In genomic region chr11:99739464-99740089, GRCh38 we compare ENCODE assay signal across 8 cellular contexts.
DNase-seq lines count a peak whose midpoint lies in the region; ATAC-seq, FAIRE-seq and TF ChIP-seq lines count a peak whose summit lies in the region.

No MANE protein-coding gene starts in this region.

- DNase-seq in D721Med (ENCODE audit: insufficient read length, low spot score) (no peak), OCI-M1 (lab: John Stamatoyannopoulos, UW) (peak; percentile 74), erythroblast (lab: John Stamatoyannopoulos, UW) (peak; percentile 8 to 47), gastrocnemius medialis (no peak), CD14-positive monocyte (ENCODE audit: low spot score) (no peak), NCI-H187 treated with DMSO at 0.1 percent for 48 hours (lab: John Stamatoyannopoulos, UW) (no peak)
- no peak for DNase-seq in activated CD4-positive, alpha-beta T cell treated with anti-CD3 and anti-CD28 coated beads, Interleukin-2, amount 10 ng/mL, durations not matched to agents 24 days and 14 days

- no peaks in the 10 kb centered on the region for H3K27me3 Mint-ChIP-seq in activated CD4-positive, alpha-beta T cell treated with anti-CD3 and anti-CD28 coated beads, Interleukin-2, amount 10 ng/mL, durations not matched to agents 24 days and 14 days
- peaks cover 0 to 3% (median 2%) of the 10 kb centered on the region in 3 donors for H3K27me3 Mint-ChIP-seq in CD14-positive monocyte (ENCODE audit: low read depth in 3 of 3)

- no peaks in the 10 kb centered on the region for H3K9me3 ChIP-seq in gastrocnemius medialis

- no peaks in the 10 kb centered on the region for H3K36me3 Mint-ChIP-seq in activated CD4-positive, alpha-beta T cell treated with anti-CD3 and anti-CD28 coated beads, Interleukin-2, amount 10 ng/mL, durations not matched to agents 24 days and 14 days (ENCODE audit: low read depth)
- H3K36me3 Mint-ChIP-seq in CD14-positive monocyte, result no peaks in the 10 kb centered on the region

- peak; percentile 85 for FAIRE-seq in D721Med (lab: Jason Lieb, UNC)

- peak; percentile 58 for ATAC-seq in HG03378 (IDR thresholded peaks at IDR 0.05; ENCODE audit: unreplicated experiment)
- ATAC-seq in gastrocnemius medialis, result no peak

- intact Hi-C loops in gastrocnemius medialis (cut with DNase I; ENCODE audit: low total_unique reads) (no loop called here), CD14-positive monocyte (cut with micrococcal nuclease) (no loop called here)
- intact Hi-C loops in activated CD4-positive, alpha-beta T cell treated with anti-CD3 and anti-CD28 coated beads, Interleukin-2, amount 10 ng/mL, durations not matched to agents 24 days and 14 days (cut with micrococcal nuclease), result no loop called here

- H3K4me3 ChIP-seq in gastrocnemius medialis, result no peak overlapping the region

- H3K9me3 Mint-ChIP-seq in activated CD4-positive, alpha-beta T cell treated with anti-CD3 and anti-CD28 coated beads, Interleukin-2, amount 10 ng/mL, durations not matched to agents 24 days and 14 days, result peaks cover 5% of the 10 kb centered on the region
- no peaks in the 10 kb centered on the region for H3K9me3 Mint-ChIP-seq in CD14-positive monocyte

- no peak overlapping the region for H3K27ac Mint-ChIP-seq in activated CD4-positive, alpha-beta T cell treated with anti-CD3 and anti-CD28 coated beads, Interleukin-2, amount 10 ng/mL, durations not matched to agents 24 days and 14 days
- H3K27ac Mint-ChIP-seq in CD14-positive monocyte, result no peak overlapping the region

- no peaks in the 10 kb centered on the region for H3K4me1 ChIP-seq in gastrocnemius medialis

- H3K4me3 Mint-ChIP-seq in activated CD4-positive, alpha-beta T cell treated with anti-CD3 and anti-CD28 coated beads, Interleukin-2, amount 10 ng/mL, durations not matched to agents 24 days and 14 days, result no peak overlapping the region
- no peak overlapping the region for H3K4me3 Mint-ChIP-seq in CD14-positive monocyte

- H3K27ac ChIP-seq in gastrocnemius medialis, result no peak overlapping the region

- in situ Hi-C loops in gastrocnemius medialis (cut with MboI; ENCODE audit: low sequenced_read_pairs in 4 of 4), result no loop called here

- no peaks in the 10 kb centered on the region for H3K36me3 ChIP-seq in gastrocnemius medialis

- H3K27me3 ChIP-seq in gastrocnemius medialis, result no peaks in the 10 kb centered on the region

- peak; percentile 66 for TF ChIP-seq CTCF in D721Med (IDR thresholded peaks at IDR 0.05; ENCODE audit: insufficient read depth, missing control alignments)
- TF ChIP-seq CTCF in gastrocnemius medialis (IDR thresholded peaks at IDR 0.05 in 4 of 5, conservative IDR thresholded peaks at IDR 0.05 in 1 of 5), result peak in 4 of 5 experiments; percentile 8 to 44 (median 22)
- TF ChIP-seq CTCF in CD14-positive monocyte (IDR thresholded peaks at IDR 0.05), result no peak

- TF ChIP-seq POLR2A in erythroblast (IDR thresholded peaks at IDR 0.05; ENCODE audit: low read length), result no peak
- no peak for TF ChIP-seq POLR2A in gastrocnemius medialis (IDR thresholded peaks at IDR 0.05)

- H3K4me1 Mint-ChIP-seq in activated CD4-positive, alpha-beta T cell treated with anti-CD3 and anti-CD28 coated beads, Interleukin-2, amount 10 ng/mL, durations not matched to agents 24 days and 14 days, result no peaks in the 10 kb centered on the region
- no peaks in the 10 kb centered on the region for H3K4me1 Mint-ChIP-seq in CD14-positive monocyte

Comparison
In these comparisons a context has a peak if more than half of its experiments do, and no peak if none do; other contexts are left out.
1. DNase-seq: peak in OCI-M1 (single experiment) and erythroblast (2 of 2); none in D721Med (single experiment), gastrocnemius medialis (0 of 2), activated CD4-positive, alpha-beta T cell treated with anti-CD3 and anti-CD28 coated beads, Interleukin-2, amount 10 ng/mL, durations not matched to agents 24 days and 14 days (single experiment), CD14-positive monocyte (single experiment) and NCI-H187 treated with DMSO at 0.1 percent for 48 hours (single experiment).